ENCODE assay signal across 29 cellular contexts in genomic region chr15:78362716-78363426, GRCh38. TPM values are rescaled to one million over a fixed set of nuclear protein-coding genes. Genes with fewer than 3 reads are reported as not detected.
"Had no signal": no experiment of that assay in that cellular context is flagged by ENCODE, and none has a peak within 500 bp of the region (broad histone marks: within the 10 kb centered on the region; RNA-seq: fewer than 3 reads in every experiment).

No MANE protein-coding gene starts in this region.

- DNase-seq: activated CD4-positive, alpha-beta T cell treated with anti-CD3 and anti-CD28 coated beads for 36 hours; activated CD4-positive, CD25-positive, alpha-beta regulatory T cell; activated CD8-positive, alpha-beta memory T cell treated with anti-CD3 and anti-CD28 coated beads, Interleukin-2, amount 10 ng/mL, durations not matched to agents 7 days and 5 days; activated CD8-positive, alpha-beta T cell treated with anti-CD3 and anti-CD28 coated beads, Interleukin-2, amount 10 ng/mL, durations not matched to agents 7 days and 5 days; activated effector memory CD4-positive, alpha-beta T cell treated with Interleukin-2 at 50 U/mL for 16 hours; activated naive CD4-positive, alpha-beta T cell treated with anti-CD3 and anti-CD28 coated beads for 36 hours; activated naive CD8-positive, alpha-beta T cell treated with anti-CD3 and anti-CD28 coated beads, Interleukin-2, amount 10 ng/mL, durations not matched to agents 7 days and 5 days; activated T-cell treated with anti-CD3 and anti-CD28 coated beads for 4 hours; amniotic stem cell; brain microvascular endothelial cell; caudate nucleus; endodermal cell; foreskin keratinocyte; heart left ventricle; naive thymus-derived CD8-positive, alpha-beta T cell; stimulated activated CD4-positive, alpha-beta T cell treated with anti-CD3 and anti-CD28 coated beads, Interleukin-12 subunit alpha, Interleukin-12 subunit beta, amount 100 ng/mL, for 4 hours; stimulated activated CD4-positive, alpha-beta T cell treated with anti-CD3 and anti-CD28 coated beads, Interleukin-4, amount 100 ng/mL, for 1 hour; stimulated activated naive CD8-positive, alpha-beta T cell treated with anti-CD3 and anti-CD28 coated beads, Interleukin-15, amount 100 ng/mL, for 72 hours; substantia nigra; uterus had no signal

- H3K4me3 Mint-ChIP-seq: activated CD4-positive, alpha-beta T cell treated with anti-CD3 and anti-CD28 coated beads for 36 hours; activated CD8-positive, alpha-beta memory T cell treated with anti-CD3 and anti-CD28 coated beads, Interleukin-2, amount 10 ng/mL, durations not matched to agents 7 days and 5 days; activated CD8-positive, alpha-beta T cell treated with anti-CD3 and anti-CD28 coated beads, Interleukin-2, amount 10 ng/mL, durations not matched to agents 7 days and 5 days; activated naive CD4-positive, alpha-beta T cell treated with anti-CD3 and anti-CD28 coated beads for 36 hours; activated naive CD8-positive, alpha-beta T cell treated with anti-CD3 and anti-CD28 coated beads, Interleukin-2, amount 10 ng/mL, durations not matched to agents 7 days and 5 days; dendritic cell treated with granulocyte-macrophage colony-stimulating factor and Interleukin-4, amounts not matched to agents 40 ng/mL and 50 ng/mL, for 4 days; endodermal cell; naive thymus-derived CD8-positive, alpha-beta T cell; stimulated activated naive CD8-positive, alpha-beta T cell treated with anti-CD3 and anti-CD28 coated beads, Interleukin-15, amount 100 ng/mL, for 72 hours; T-helper 2 cell treated with Interferon-gamma antibody and Interleukin-4, amounts not matched to agents 5 μg/mL and 100 μg/mL, for 36 hours had no signal

- ATAC-seq: activated CD4-positive, alpha-beta T cell treated with anti-CD3 and anti-CD28 coated beads for 36 hours; activated CD8-positive, alpha-beta memory T cell treated with anti-CD3 and anti-CD28 coated beads, Interleukin-2, amount 10 ng/mL, durations not matched to agents 7 days and 5 days; activated CD8-positive, alpha-beta T cell treated with anti-CD3 and anti-CD28 coated beads, Interleukin-2, amount 10 ng/mL, durations not matched to agents 7 days and 5 days; esophagus mucosa; heart left ventricle; naive thymus-derived CD8-positive, alpha-beta T cell; right lobe of liver; stimulated activated naive CD8-positive, alpha-beta T cell treated with anti-CD3 and anti-CD28 coated beads, Interleukin-15, amount 100 ng/mL, for 72 hours had no signal

- H3K4me1 ChIP-seq: foreskin keratinocyte, right lobe of liver, uterus had no signal

- H3K27me3 ChIP-seq: heart left ventricle, right lobe of liver, uterus had no signal

- H3K36me3 Mint-ChIP-seq: activated CD8-positive, alpha-beta memory T cell treated with anti-CD3 and anti-CD28 coated beads, Interleukin-2, amount 10 ng/mL, durations not matched to agents 7 days and 5 days; activated naive CD8-positive, alpha-beta T cell treated with anti-CD3 and anti-CD28 coated beads, Interleukin-2, amount 10 ng/mL, durations not matched to agents 7 days and 5 days; naive thymus-derived CD8-positive, alpha-beta T cell; type B pancreatic cell had no signal

- H3K4me1 Mint-ChIP-seq: activated CD4-positive, alpha-beta T cell treated with anti-CD3 and anti-CD28 coated beads for 36 hours; naive thymus-derived CD8-positive, alpha-beta T cell; stimulated activated naive CD8-positive, alpha-beta T cell treated with anti-CD3 and anti-CD28 coated beads, Interleukin-15, amount 100 ng/mL, for 72 hours had no signal

- H3K27ac Mint-ChIP-seq: activated CD4-positive, alpha-beta T cell treated with anti-CD3 and anti-CD28 coated beads for 36 hours; activated CD8-positive, alpha-beta memory T cell treated with anti-CD3 and anti-CD28 coated beads, Interleukin-2, amount 10 ng/mL, durations not matched to agents 7 days and 5 days; activated CD8-positive, alpha-beta T cell treated with anti-CD3 and anti-CD28 coated beads, Interleukin-2, amount 10 ng/mL, durations not matched to agents 7 days and 5 days; activated naive CD4-positive, alpha-beta T cell treated with anti-CD3 and anti-CD28 coated beads for 36 hours; activated naive CD8-positive, alpha-beta T cell treated with anti-CD3 and anti-CD28 coated beads, Interleukin-2, amount 10 ng/mL, durations not matched to agents 7 days and 5 days; dendritic cell treated with granulocyte-macrophage colony-stimulating factor and Interleukin-4, amounts not matched to agents 40 ng/mL and 50 ng/mL, for 4 days; endodermal cell; naive thymus-derived CD8-positive, alpha-beta T cell; progenitor cell of endocrine pancreas; T-helper 2 cell treated with Interferon-gamma antibody and Interleukin-4, amounts not matched to agents 5 μg/mL and 100 μg/mL, for 36 hours; type B pancreatic cell had no signal

- H3K4me3 ChIP-seq: heart left ventricle, right lobe of liver, skin epidermis, uterus had no signal

- H3K27ac ChIP-seq: brain microvascular endothelial cell, foreskin keratinocyte, heart left ventricle, right lobe of liver, uterus had no signal

- H3K36me3 ChIP-seq: brain microvascular endothelial cell, heart left ventricle, right lobe of liver, uterus had no signal

- H3K9me3 Mint-ChIP-seq: activated naive CD4-positive, alpha-beta T cell treated with anti-CD3 and anti-CD28 coated beads for 36 hours; activated naive CD8-positive, alpha-beta T cell treated with anti-CD3 and anti-CD28 coated beads, Interleukin-2, amount 10 ng/mL, durations not matched to agents 7 days and 5 days; dendritic cell treated with granulocyte-macrophage colony-stimulating factor and Interleukin-4, amounts not matched to agents 40 ng/mL and 50 ng/mL, for 4 days; endodermal cell; naive thymus-derived CD8-positive, alpha-beta T cell; stimulated activated naive CD8-positive, alpha-beta T cell treated with anti-CD3 and anti-CD28 coated beads, Interleukin-15, amount 100 ng/mL, for 72 hours; T-helper 2 cell treated with Interferon-gamma antibody and Interleukin-4, amounts not matched to agents 5 μg/mL and 100 μg/mL, for 36 hours; type B pancreatic cell had no signal

- H3K9me3 ChIP-seq: heart left ventricle, right lobe of liver, uterus had no signal

RNA-seq across cellular contexts. Expression of gene CRABP1, which starts 22.7 kb away (rescaled TPM):
- total RNA-seq: activated CD8-positive, alpha-beta memory T cell treated with anti-CD3 and anti-CD28 coated beads, Interleukin-2, amount 10 ng/mL, durations not matched to agents 7 days and 5 days; activated CD8-positive, alpha-beta T cell treated with anti-CD3 and anti-CD28 coated beads, Interleukin-2, amount 10 ng/mL, durations not matched to agents 7 days and 5 days; activated naive CD8-positive, alpha-beta T cell treated with anti-CD3 and anti-CD28 coated beads, Interleukin-2, amount 10 ng/mL, durations not matched to agents 7 days and 5 days; esophagus mucosa; foreskin keratinocyte; kidney epithelial cell; naive thymus-derived CD8-positive, alpha-beta T cell; renal cortical epithelial cell; right lobe of liver had no signal
